In the genomic region with DNA sequence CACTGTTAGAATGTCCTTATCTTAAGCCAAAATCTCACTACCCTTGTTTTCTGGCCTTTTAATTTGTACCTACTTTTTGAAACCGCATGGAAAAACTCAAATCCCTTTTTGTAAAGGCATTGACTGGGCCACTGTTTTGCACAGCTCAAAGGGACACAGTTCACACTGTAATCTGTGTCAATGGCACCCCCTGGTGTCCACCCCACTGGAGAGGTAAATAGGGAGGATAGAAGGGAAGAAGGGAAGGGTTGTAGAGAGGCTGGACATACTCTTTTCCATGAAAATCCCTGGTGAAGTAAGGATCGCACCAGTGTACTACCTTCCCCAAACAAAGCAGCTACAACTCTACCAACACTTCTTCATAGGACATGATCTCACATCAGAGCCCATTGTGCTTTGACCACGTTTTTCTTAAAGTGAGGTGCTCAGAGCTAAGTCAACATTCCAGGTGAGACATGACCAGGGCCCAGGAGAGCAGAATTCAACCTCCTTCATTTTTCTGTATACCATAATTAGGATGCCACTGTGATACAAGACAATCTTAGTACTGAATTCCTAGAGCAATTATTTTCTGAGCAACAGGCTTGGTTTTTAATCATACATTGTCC, we compare ENCODE assay signal across 8 cellular contexts.
DNase-seq lines count a peak whose midpoint lies in the region; ATAC-seq, FAIRE-seq and TF ChIP-seq lines count a peak whose summit lies in the region.

No MANE protein-coding gene starts in this region.

- H2BK15ac ChIP-seq in H9 (ENCODE audit: low read depth, low read length), result no peak overlapping the region

- no peak overlapping the region for H3K4me3 ChIP-seq in adipocyte (ENCODE audit: low read length)
- no peak overlapping the region for H3K4me3 ChIP-seq in right atrium auricular region

- H3K36me3 ChIP-seq in adipocyte (ENCODE audit: control insufficient read depth, insufficient read depth, low read length, severe bottlenecking) (no peaks in the 10 kb centered on the region), right atrium auricular region (no peaks in the 10 kb centered on the region)

- WGBS in H9 (ENCODE audit: extremely low coverage, insufficient read length, low lambda C conversion rate), result no CpG with 5 or more reads among the region's 3 CpGs

- H3K56ac ChIP-seq in H9 (ENCODE audit: insufficient read length, low read depth, low read length), result no peak overlapping the region

- ATAC-seq in T-cell (replicated peaks in 1 of 4) (peak; percentile 75 to 87 (median 82)), sciatic nerve (peak; percentile 94), GM19467 (IDR thresholded peaks at IDR 0.05; ENCODE audit: unreplicated experiment) (no peak)

- no peak overlapping the region for H2BK12ac ChIP-seq in H9 (ENCODE audit: insufficient read length, low read depth, low read length)

- H3K36me3 Mint-ChIP-seq in H9 (ENCODE audit: insufficient read depth in 1 of 3, low read depth in 3 of 3) (no peaks in the 10 kb centered on the region), T-cell (no peaks in the 10 kb centered on the region)

- H2AFZ ChIP-seq in H9 (ENCODE audit: low read length), result no peak overlapping the region

- H3K9me3 Mint-ChIP-seq in H9 (no peaks in the 10 kb centered on the region), T-cell (no peaks in the 10 kb centered on the region)

- H3K4ac ChIP-seq in H9 (ENCODE audit: low read depth, low read length), result no peak overlapping the region

- no peaks in the 10 kb centered on the region for H3K23me2 ChIP-seq in H9 (ENCODE audit: insufficient read length, low read depth, low read length, poor library complexity, severe bottlenecking)

- H2BK120ac ChIP-seq in H9 (ENCODE audit: low read depth, low read length, poor library complexity, severe bottlenecking), result no peak overlapping the region

- H3T11ph ChIP-seq in H9 (ENCODE audit: low read length), result no peak overlapping the region

- DNase-seq in D721Med (ENCODE audit: insufficient read length, low spot score), result peak; percentile 63
- peak; percentile 77 for DNase-seq in H9
- peak; percentile 81 for DNase-seq in NCI-H1694 (lab: John Stamatoyannopoulos, UW)
- DNase-seq in T-cell, result peak; percentile 47 to 87 (median 78)
- peak; percentile 96 for DNase-seq in adipocyte (ENCODE audit: low read depth)
- peak; percentile 88 for DNase-seq in right atrium auricular region (ENCODE audit: low spot score)
- DNase-seq in sciatic nerve (ENCODE audit: low spot score), result peak; percentile 96

- H3K9ac ChIP-seq in H9 (ENCODE audit: extremely low read depth, insufficient read length, low read length), result no peak overlapping the region
- H3K9ac ChIP-seq in adipocyte (ENCODE audit: low read length), result peak overlapping the region; percentile 59

- no peaks in the 10 kb centered on the region for H3K79me1 ChIP-seq in H9 (ENCODE audit: insufficient read depth, low read depth, low read length, poor library complexity, severe bottlenecking)

- H3K4me1 Mint-ChIP-seq in H9, result peaks cover 2 to 18% of the 10 kb centered on the region in 2 experiments
- H3K4me1 Mint-ChIP-seq in T-cell, result peaks cover 13 to 20% (median 14%) of the 10 kb centered on the region in 3 donors

- no peak overlapping the region for H3K23ac ChIP-seq in H9 (ENCODE audit: insufficient read length, low read depth, low read length)

- no peak overlapping the region for H3K27ac ChIP-seq in H9 (ENCODE audit: insufficient read length, low read depth, low read length)
- H3K27ac ChIP-seq in right atrium auricular region, result no peak overlapping the region

- POLR2A ChIA-PET in T-cell (lab: Charles Lee), result no interaction called here

- H4K20me1 ChIP-seq in H9 (ENCODE audit: control insufficient read depth, insufficient read depth, insufficient read length), result no peaks in the 10 kb centered on the region

- peak overlapping the region in 1 of 3 experiments; percentile 27; a peak in 1 of 7 replicates for H3K27ac Mint-ChIP-seq in H9
- H3K27ac Mint-ChIP-seq in T-cell, result no peak overlapping the region

- no peak overlapping the region for H2BK5ac ChIP-seq in H9 (ENCODE audit: insufficient read length, low read length)

- H3K4me1 ChIP-seq in H9 (ENCODE audit: insufficient read depth, low read length) (no peaks in the 10 kb centered on the region), adipocyte (ENCODE audit: control insufficient read depth, insufficient read depth, low read length) (peaks cover 38% of the 10 kb centered on the region), right atrium auricular region (peaks cover 0 to 35% of the 10 kb centered on the region in 2 donors)

- H3K14ac ChIP-seq in H9 (ENCODE audit: insufficient read depth, low read length), result no peak overlapping the region

- H3K4me3 Mint-ChIP-seq in H9, result no peak overlapping the region
- no peak overlapping the region for H3K4me3 Mint-ChIP-seq in T-cell

- no peaks in the 10 kb centered on the region for H3K27me3 ChIP-seq in H9 (ENCODE audit: insufficient read depth, low read length)
- H3K27me3 ChIP-seq in adipocyte (replicated peaks; ENCODE audit: control insufficient read depth, insufficient read depth, low read length), result no peaks in the 10 kb centered on the region
- H3K27me3 ChIP-seq in right atrium auricular region, result no peaks in the 10 kb centered on the region

- H3K4me2 ChIP-seq in H9 (ENCODE audit: insufficient read depth, insufficient read length, low read length), result no peak overlapping the region

- H3K18ac ChIP-seq in H9 (ENCODE audit: insufficient read length, low read depth, low read length), result no peak overlapping the region

- no peak overlapping the region for H2AK5ac ChIP-seq in H9 (ENCODE audit: insufficient read length, low read length)

- H3K79me2 ChIP-seq in H9 (ENCODE audit: insufficient read depth, low read length), result no peaks in the 10 kb centered on the region

- no peak overlapping the region for H4K91ac ChIP-seq in H9 (ENCODE audit: insufficient read length, low read depth, low read length)

- H2BK20ac ChIP-seq in H9 (ENCODE audit: low read depth, low read length, poor library complexity, severe bottlenecking), result no peak overlapping the region

- CTCF ChIA-PET in T-cell (lab: Charles Lee), result interaction anchor here (0.5 to 6.3 kb wide), 28 partner anchors 8 to 442 kb away, joined by 3 to 124 read pairs (median 5); no protein-coding TSS in a partner anchor

- H3K27me3 Mint-ChIP-seq in H9 (ENCODE audit: low read depth), result no peaks in the 10 kb centered on the region; the same call in 1 of the 2 replicates
- no peaks in the 10 kb centered on the region for H3K27me3 Mint-ChIP-seq in T-cell

- no peaks in the 10 kb centered on the region for H3K9me3 ChIP-seq in H9 (ENCODE audit: control insufficient read depth, low read depth, low read length)
- H3K9me3 ChIP-seq in adipocyte (ENCODE audit: control insufficient read depth, low read length), result no peaks in the 10 kb centered on the region
- no peaks in the 10 kb centered on the region for H3K9me3 ChIP-seq in right atrium auricular region

- no peak overlapping the region for H4K5ac ChIP-seq in H9 (ENCODE audit: insufficient read length, low read depth, low read length)

- intact Hi-C loops in sciatic nerve (cut with DNase I), result loop anchor here (5.0 kb wide), 1 partner anchor 420 kb away; no protein-coding TSS in a partner anchor

- TF ChIP-seq CTCF in D721Med (IDR thresholded peaks at IDR 0.05; ENCODE audit: insufficient read depth, missing control alignments) (peak; percentile 98), H9 (conservative IDR thresholded peaks at IDR 0.05) (peak; percentile 84), right atrium auricular region (IDR thresholded peaks at IDR 0.05) (peak; percentile 63 to 82)

- FAIRE-seq in D721Med (lab: Jason Lieb, UNC), result peak; percentile 16

- no peak overlapping the region for H4K8ac ChIP-seq in H9 (replicated peaks; ENCODE audit: insufficient read length, low read depth, low read length)
